ENCODE assay signal across 18 cellular contexts in genomic region chr1:186079084-186079684, GRCh38.
"Had no signal": no experiment of that assay in that cellular context is flagged by ENCODE, and none has a peak within 500 bp of the region (broad histone marks: within the 10 kb centered on the region; RNA-seq: fewer than 3 reads in every experiment).

No MANE protein-coding gene starts in this region.

- H3K27ac Mint-ChIP-seq: activated CD4-positive, alpha-beta memory T cell treated with anti-CD3 and anti-CD28 coated beads for 36 hours; activated CD4-positive, alpha-beta T cell treated with anti-CD3 and anti-CD28 coated beads for 36 hours; activated T-cell treated with anti-CD3 and anti-CD28 coated beads, Interleukin-2, amount 50 U/mL, for 24 hours; naive thymus-derived CD4-positive, alpha-beta T cell; stimulated activated naive CD8-positive, alpha-beta T cell treated with anti-CD3 and anti-CD28 coated beads, Interleukin-15, Interleukin-2, amounts not matched to agents 100 ng/mL and 50 ng/mL, for 24 hours; T-helper 17 cell had no signal

- DNase-seq: activated CD4-positive, alpha-beta memory T cell treated with anti-CD3 and anti-CD28 coated beads for 36 hours; activated CD4-positive, alpha-beta T cell treated with anti-CD3 and anti-CD28 coated beads for 36 hours; activated effector memory CD4-positive, alpha-beta T cell treated with Interleukin-2 at 50 U/mL for 16 hours; activated naive CD4-positive, alpha-beta T cell treated with anti-CD3 and anti-CD28 coated beads, Interleukin-2, amount 50 U/mL, for 16 hours; activated T-cell treated with anti-CD3 and anti-CD28 coated beads, Interleukin-2, amount 50 U/mL, for 24 hours; foreskin fibroblast; naive thymus-derived CD4-positive, alpha-beta T cell; stimulated activated CD4-positive, alpha-beta T cell treated with anti-CD3 and anti-CD28 coated beads, Interleukin-15, amount 100 ng/mL, for 24 hours; stimulated activated CD4-positive, alpha-beta T cell treated with anti-CD3 and anti-CD28 coated beads, Interleukin-4, amount 100 ng/mL, for 1 hour; T-helper 17 cell; trophoblast cell; WERI-Rb-1 had no signal

- H3K4me3 ChIP-seq: heart left ventricle, suprapubic skin had no signal

- H3K27ac ChIP-seq: heart left ventricle, suprapubic skin, WERI-Rb-1 had no signal

- H3K36me3 Mint-ChIP-seq: activated CD4-positive, alpha-beta memory T cell treated with anti-CD3 and anti-CD28 coated beads for 36 hours; naive thymus-derived CD4-positive, alpha-beta T cell had no signal

- H3K9me3 Mint-ChIP-seq: activated CD4-positive, alpha-beta memory T cell treated with anti-CD3 and anti-CD28 coated beads for 36 hours; activated T-cell treated with anti-CD3 and anti-CD28 coated beads, Interleukin-2, amount 50 U/mL, for 24 hours; naive thymus-derived CD4-positive, alpha-beta T cell; stimulated activated naive CD8-positive, alpha-beta T cell treated with anti-CD3 and anti-CD28 coated beads, Interleukin-15, Interleukin-2, amounts not matched to agents 100 ng/mL and 50 ng/mL, for 24 hours had no signal

- H3K4me1 Mint-ChIP-seq: activated CD4-positive, alpha-beta T cell treated with anti-CD3 and anti-CD28 coated beads for 36 hours had no signal

- H3K36me3 ChIP-seq: suprapubic skin, WERI-Rb-1 had no signal

- H3K27me3 ChIP-seq: heart left ventricle, suprapubic skin had no signal

- ATAC-seq: heart left ventricle; left lobe of liver; naive thymus-derived CD4-positive, alpha-beta T cell; T-helper 17 cell had no signal

- H3K27me3 Mint-ChIP-seq: activated CD4-positive, alpha-beta memory T cell treated with anti-CD3 and anti-CD28 coated beads for 36 hours; activated CD4-positive, alpha-beta T cell treated with anti-CD3 and anti-CD28 coated beads for 36 hours; activated T-cell treated with anti-CD3 and anti-CD28 coated beads, Interleukin-2, amount 50 U/mL, for 24 hours had no signal

- FAIRE-seq: astrocyte, islet of Langerhans had no signal

- H3K4me3 Mint-ChIP-seq: activated CD4-positive, alpha-beta memory T cell treated with anti-CD3 and anti-CD28 coated beads for 36 hours; activated CD4-positive, alpha-beta T cell treated with anti-CD3 and anti-CD28 coated beads for 36 hours; activated T-cell treated with anti-CD3 and anti-CD28 coated beads, Interleukin-2, amount 50 U/mL, for 24 hours; naive thymus-derived CD4-positive, alpha-beta T cell; stimulated activated naive CD8-positive, alpha-beta T cell treated with anti-CD3 and anti-CD28 coated beads, Interleukin-15, Interleukin-2, amounts not matched to agents 100 ng/mL and 50 ng/mL, for 24 hours; T-helper 17 cell had no signal

- H3K9me3 ChIP-seq: heart left ventricle, suprapubic skin had no signal
